In the genomic region with DNA sequence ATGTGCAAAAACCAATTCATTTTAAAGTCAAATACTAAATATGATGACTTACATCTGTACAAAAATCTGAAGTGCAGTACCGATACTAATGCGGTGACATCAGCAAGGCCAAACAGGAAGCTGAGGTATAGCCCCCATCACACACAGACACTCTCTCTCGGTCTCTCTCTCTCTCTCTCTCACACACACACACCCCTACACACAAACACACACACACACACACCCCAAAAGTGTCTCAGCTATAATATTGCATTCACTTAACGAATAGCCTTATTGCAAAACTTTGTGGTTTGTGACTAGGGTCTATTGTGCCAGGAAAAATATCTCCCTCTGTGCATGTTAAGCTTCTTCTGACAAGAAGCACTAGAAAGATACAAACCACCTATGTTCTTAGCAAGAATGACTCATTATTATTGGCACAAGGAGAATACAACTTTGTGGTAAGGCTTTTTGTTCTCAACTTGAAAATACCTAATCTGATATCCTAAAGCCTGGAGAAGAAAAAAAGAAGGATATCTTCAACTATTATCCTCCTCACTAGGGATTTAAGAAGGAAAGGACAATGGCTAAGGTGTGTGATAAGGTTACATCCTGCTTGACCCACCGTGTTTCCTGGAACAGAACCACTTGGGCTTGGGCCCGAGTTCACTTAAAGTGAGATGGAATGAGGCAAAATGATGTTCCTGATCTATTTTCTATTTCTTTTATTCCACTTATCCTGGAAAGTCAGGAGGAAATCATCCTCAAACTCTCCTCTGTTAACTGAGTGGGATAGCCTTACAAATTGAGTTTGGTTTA, we compare ENCODE assay signal across 8 cellular contexts.
DNase-seq lines count a peak whose midpoint lies in the region; ATAC-seq and TF ChIP-seq lines count a peak whose summit lies in the region.

No MANE protein-coding gene starts in this region.

- no peaks in the 10 kb centered on the region for H3K27me3 ChIP-seq in testis

- TF ChIP-seq CTCF in RWPE1 (conservative IDR thresholded peaks at IDR 0.05; ENCODE audit: low read depth) (no peak), astrocyte of the cerebellum (IDR thresholded peaks at IDR 0.05; ENCODE audit: low read depth, low read length, missing control alignments) (no peak), testis (IDR thresholded peaks at IDR 0.05) (no peak)

- H3K9me3 Mint-ChIP-seq in naive B cell: no peaks in the 10 kb centered on the region

- in situ Hi-C loops in astrocyte of the cerebellum (cut with HindIII; ENCODE audit: low sequenced_read_pairs): no loop called here

- H3K36me3 Mint-ChIP-seq in naive B cell: no peaks in the 10 kb centered on the region

- TF ChIP-seq POLR2A in testis (IDR thresholded peaks at IDR 0.05): no peak

- peaks cover 7 to 16% (median 10%) of the 10 kb centered on the region in 3 donors for H3K4me1 Mint-ChIP-seq in naive B cell

- peak overlapping the region in 1 of 8 donors; percentile 44 for H3K4me3 Mint-ChIP-seq in naive B cell

- no peaks in the 10 kb centered on the region for H3K36me3 ChIP-seq in testis (ENCODE audit: low read depth, missing control alignments)

- ATAC-seq in GM18520 (IDR thresholded peaks at IDR 0.05; ENCODE audit: unreplicated experiment): peak; percentile 76
- peak; percentile 86 for ATAC-seq in HG02884 (IDR thresholded peaks at IDR 0.05; ENCODE audit: unreplicated experiment)
- ATAC-seq in naive B cell (ENCODE audit: low read depth in 2 of 2): peak; percentile 83 to 88

- no peaks in the 10 kb centered on the region for H3K27me3 Mint-ChIP-seq in naive B cell

- H3K27ac ChIP-seq in RWPE1: no peak overlapping the region
- no peak overlapping the region for H3K27ac ChIP-seq in testis

- H3K9me3 ChIP-seq in testis: no peaks in the 10 kb centered on the region

- 76 to 80% methylated on average over 6 of the region's 6 CpGs for WGBS in testis, 2 donors

- H3K4me3 ChIP-seq in astrocyte of the cerebellum (ENCODE audit: low read depth, low read length) (no peak overlapping the region), testis (no peak overlapping the region)

- peak overlapping the region in 2 of 6 donors; percentile 23 to 53 for H3K27ac Mint-ChIP-seq in naive B cell

- CTCF ChIA-PET in RWPE1 (lab: Yijun Ruan, JAX): interaction anchor here (0.5 kb wide), 1 partner anchor 1198 kb away, joined by 3 read pairs; no protein-coding TSS in a partner anchor

- POLR2A ChIA-PET in RWPE1 (lab: Yijun Ruan, JAX; ENCODE audit: low non-redundant PET): no interaction called here

- peak; percentile 64 for DNase-seq in RWPE1 (ENCODE audit: low spot score)
- peak; percentile 98 for DNase-seq in astrocyte of the cerebellum (ENCODE audit: low read depth)
- peak; percentile 6 for DNase-seq in naive B cell
- DNase-seq in amygdala (lab: John Stamatoyannopoulos, UW): no peak
- no peak for DNase-seq in testis
- no peak for DNase-seq in NCI-H1694 treated with DMSO at 0.1 percent for 48 hours (lab: John Stamatoyannopoulos, UW)

- intact Hi-C loops in testis (cut with DNase I; ENCODE audit: low total_unique reads): no loop called here

- no peaks in the 10 kb centered on the region for H3K4me1 ChIP-seq in testis

Comparison
In these comparisons a context has a peak if more than half of its experiments do, and no peak if none do; other contexts are left out.
1. DNase-seq: peak in RWPE1 (single experiment), astrocyte of the cerebellum (single experiment) and naive B cell (single experiment); none in amygdala (0 of 56), testis (single experiment) and NCI-H1694 treated with DMSO at 0.1 percent for 48 hours (single experiment).
2. Peak in every context shown above with its lines, with median percentiles within 50 percentile points of each other: ATAC-seq.